ENCODE assay signal across 19 cellular contexts in the genomic region with DNA sequence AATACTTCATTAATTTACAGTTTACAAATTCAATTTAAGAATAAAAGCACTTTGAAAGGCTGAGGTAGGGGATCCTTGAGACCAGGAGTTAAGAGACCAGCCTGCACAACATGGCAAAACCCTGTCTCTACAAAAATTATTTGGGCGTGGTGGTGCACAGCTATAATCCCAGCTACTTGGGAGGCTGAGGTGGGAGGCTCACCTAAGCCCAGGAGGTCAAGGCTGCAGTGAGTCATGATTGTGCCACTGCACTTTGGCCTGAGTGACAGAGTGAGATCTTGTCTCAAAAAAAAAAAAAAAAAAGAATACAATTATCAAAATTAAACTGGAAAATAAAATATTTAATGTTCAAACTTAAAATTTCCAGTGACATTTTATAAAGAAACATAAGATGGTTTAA.
DNase-seq lines count a peak whose midpoint lies in the region; ATAC-seq and TF ChIP-seq lines count a peak whose summit lies in the region.
"Had no signal": no experiment of that assay in that cellular context is flagged by ENCODE, and none has a peak within 500 bp of the region (broad histone marks: within the 10 kb centered on the region; RNA-seq: fewer than 3 reads in every experiment).

No MANE protein-coding gene starts in this region.

- peak overlapping the region; percentile 19 for H3K27ac ChIP-seq in VCaP
- H3K27ac ChIP-seq: A549 had no signal

- no peaks in the 10 kb centered on the region for H3K27me3 Mint-ChIP-seq in mesothelial cell of epicardium (ENCODE audit: low read depth)
- H3K27me3 Mint-ChIP-seq: CD4-positive, alpha-beta memory T cell had no signal

- no peak for DNase-seq in left colon
- DNase-seq in mesothelial cell of epicardium (ENCODE audit: low spot score in 2 of 2, unreplicated experiment in 2 of 2), result no peak
- DNase-seq in activated gamma-delta T cell treated with Interleukin-2 at 50 U/mL for 16 hours, result no peak
- DNase-seq: 8988T; ACHN; AML-193; C1 segment of cervical spinal cord; Calu3; CD4-positive, alpha-beta memory T cell; COR-L47; DMS53; DMS79 treated with DMSO at 0.1 percent for 48 hours; GF-D8; GOT3; HFFc6 had no signal

- no peak overlapping the region for H3K4me3 Mint-ChIP-seq in mesothelial cell of epicardium
- H3K4me3 Mint-ChIP-seq: CD4-positive, alpha-beta memory T cell; HFFc6 had no signal

- peaks cover 19% of the 10 kb centered on the region for H3K36me3 Mint-ChIP-seq in mesothelial cell of epicardium

- no peaks in the 10 kb centered on the region for H3K9me3 Mint-ChIP-seq in mesothelial cell of epicardium
- H3K9me3 Mint-ChIP-seq: CD4-positive, alpha-beta memory T cell; HFFc6 had no signal

- intact Hi-C loops in left colon (cut with DNase I, micrococcal nuclease), result loop anchor here in 1 of 2 donors (5.0 kb wide), 1 partner anchor 238 kb away; no protein-coding TSS in a partner anchor

- H3K4me1 Mint-ChIP-seq in mesothelial cell of epicardium, result no peaks in the 10 kb centered on the region
- H3K4me1 Mint-ChIP-seq: CD4-positive, alpha-beta memory T cell had no signal

- ATAC-seq in left colon (peak; percentile 57), GM19395 (IDR thresholded peaks at IDR 0.05; ENCODE audit: unreplicated experiment) (no peak), GM18907 (IDR thresholded peaks at IDR 0.05; ENCODE audit: unreplicated experiment) (no peak)
- ATAC-seq: A549 had no signal

- TF ChIP-seq CTCF in VCaP (conservative IDR thresholded peaks at IDR 0.05) (no peak), mesothelial cell of epicardium (IDR thresholded peaks at IDR 0.05; ENCODE audit: unreplicated experiment) (no peak)

- H3K27ac Mint-ChIP-seq in mesothelial cell of epicardium, result peak overlapping the region; percentile 47
- H3K27ac Mint-ChIP-seq: CD4-positive, alpha-beta memory T cell; HFFc6 had no signal
